ENCODE assay signal across 27 cellular contexts in genomic region chr22:36803358-36803757, GRCh38.
"Had no signal": no experiment of that assay in that cellular context is flagged by ENCODE, and none has a peak within 500 bp of the region (broad histone marks: within the 10 kb centered on the region; RNA-seq: fewer than 3 reads in every experiment).

No MANE protein-coding gene starts in this region.

- H3K9me3 ChIP-seq: colonic mucosa, esophagus muscularis mucosa, esophagus squamous epithelium, gastrocnemius medialis, gastroesophageal sphincter, heart left ventricle, heart right ventricle had no signal

- H3K4me1 ChIP-seq: colonic mucosa, esophagus muscularis mucosa, esophagus squamous epithelium, foreskin keratinocyte, gastrocnemius medialis, gastroesophageal sphincter had no signal

- DNase-seq: colonic mucosa; cortex of kidney; dermis blood vessel endothelial cell; dorsolateral prefrontal cortex; effector CD4-positive, alpha-beta T cell; effector CD8-positive, alpha-beta T cell; effector memory CD4-positive, alpha-beta T cell; effector memory CD8-positive, alpha-beta T cell; endodermal cell; erythroblast; esophagus squamous epithelium; foreskin fibroblast; foreskin keratinocyte; foreskin melanocyte; gastrocnemius medialis; glutamatergic neuron; head of caudate nucleus; heart left ventricle; heart right ventricle had no signal

- FAIRE-seq: colon, endometrium, endothelial cell of umbilical vein, frontal cortex had no signal

- H3K4me3 ChIP-seq: colonic mucosa, coronary artery, dorsolateral prefrontal cortex, esophagus muscularis mucosa, esophagus squamous epithelium, gastrocnemius medialis, gastroesophageal sphincter, heart left ventricle, heart right ventricle had no signal

- H3K36me3 ChIP-seq: colonic mucosa, esophagus muscularis mucosa, esophagus squamous epithelium, gastrocnemius medialis, gastroesophageal sphincter, heart left ventricle, heart right ventricle had no signal

- H3K27ac ChIP-seq: colonic mucosa, coronary artery, dorsolateral prefrontal cortex, epithelial cell of prostate, esophagus muscularis mucosa, esophagus squamous epithelium, foreskin keratinocyte, gastrocnemius medialis, gastroesophageal sphincter, heart left ventricle, heart right ventricle had no signal
